Comparison of ENCODE assay signal across 19 cellular contexts in genomic region chr1:112982328-112982727, GRCh38. TPM values are rescaled to one million over a fixed set of nuclear protein-coding genes. Genes with fewer than 3 reads are reported as not detected.
DNase-seq lines count a peak whose midpoint lies in the region; ATAC-seq, FAIRE-seq and TF ChIP-seq lines count a peak whose summit lies in the region.
"Had no signal": no experiment of that assay in that cellular context is flagged by ENCODE, and none has a peak within 500 bp of the region (broad histone marks: within the 10 kb centered on the region; RNA-seq: fewer than 3 reads in every experiment).

No MANE protein-coding gene starts in this region.

- H3K4me3 Mint-ChIP-seq in CD14-positive monocyte = no peak overlapping the region
- H3K4me3 Mint-ChIP-seq in activated CD4-positive, alpha-beta memory T cell treated with anti-CD3 and anti-CD28 coated beads, Interleukin-2, amount 10 ng/mL, durations not matched to agents 7 days and 5 days = no peak overlapping the region
- H3K4me3 Mint-ChIP-seq: CD4-positive, CD25-positive, alpha-beta regulatory T cell had no signal

- peak overlapping the region in 4 of 7 donors; percentile 18 to 94 (median 64) for H3K27ac Mint-ChIP-seq in CD14-positive monocyte
- H3K27ac Mint-ChIP-seq in activated CD4-positive, alpha-beta memory T cell treated with anti-CD3 and anti-CD28 coated beads, Interleukin-2, amount 10 ng/mL, durations not matched to agents 7 days and 5 days = no peak overlapping the region

- no peak for TF ChIP-seq RAD21 in K562 (CRISPR knock-in tag; conservative IDR thresholded peaks at IDR 0.05 in 1 of 2, IDR thresholded peaks at IDR 0.05 in 1 of 2)

- peaks cover 0 to 2% (median 0%) of the 10 kb centered on the region in 7 donors for H3K9me3 Mint-ChIP-seq in CD14-positive monocyte
- no peaks in the 10 kb centered on the region for H3K9me3 Mint-ChIP-seq in activated CD4-positive, alpha-beta memory T cell treated with anti-CD3 and anti-CD28 coated beads, Interleukin-2, amount 10 ng/mL, durations not matched to agents 7 days and 5 days
- H3K9me3 Mint-ChIP-seq: CD4-positive, CD25-positive, alpha-beta regulatory T cell had no signal

- TF ChIP-seq EP300 in K562 (IDR thresholded peaks at IDR 0.05; ENCODE audit: low read length) = no peak

- TF ChIP-seq CTCF in CD14-positive monocyte (IDR thresholded peaks at IDR 0.05) (no peak), K562 (IDR thresholded peaks at IDR 0.05 in 2 of 3, conservative IDR thresholded peaks at IDR 0.05 in 1 of 3; ENCODE audit: insufficient read depth in 2 of 3, low read depth in 1 of 3, low read length in 3 of 3) (no peak), gastrocnemius medialis (IDR thresholded peaks at IDR 0.05 in 4 of 5, conservative IDR thresholded peaks at IDR 0.05 in 1 of 5) (no peak)

- CTCF ChIA-PET in K562 (lab: Yijun Ruan, JAX; ENCODE audit: low intra/inter-chr PET ratio) = no interaction called here
- CTCF ChIA-PET in activated CD4-positive, alpha-beta memory T cell treated with anti-CD3 and anti-CD28 coated beads, Interleukin-2, amount 10 ng/mL, durations not matched to agents 7 days and 5 days (lab: Charles Lee) = no interaction called here

- H3K27ac ChIP-seq in BLaER1 = peak overlapping the region; percentile 39; the same call in 1 of the 2 replicates
- no peak overlapping the region for H3K27ac ChIP-seq in K562 (ENCODE audit: extremely low read depth, low read depth, low read length)
- peak overlapping the region; percentile 91 to 94 (median 94) for H3K27ac ChIP-seq in gastrocnemius medialis
- H3K27ac ChIP-seq: KMS-11, SJSA1 had no signal

- no peaks in the 10 kb centered on the region for H3K9me1 ChIP-seq in K562 (ENCODE audit: control insufficient read depth, insufficient read depth, low read length)

- peak overlapping the region; percentile 17; the same call in 1 of the 2 replicates for H3K9ac ChIP-seq in BLaER1
- no peak overlapping the region for H3K9ac ChIP-seq in K562 (ENCODE audit: insufficient read depth in 1 of 2, low read depth in 2 of 2, low read length in 2 of 2)
- H3K9ac ChIP-seq: KMS-11 had no signal

- H3K4me1 ChIP-seq in BLaER1 = peaks cover 36% of the 10 kb centered on the region
- H3K4me1 ChIP-seq in K562 (replicated peaks in 1 of 2; ENCODE audit: control insufficient read depth in 2 of 2, insufficient read depth in 2 of 2, low read length in 2 of 2) = no peaks in the 10 kb centered on the region
- H3K4me1 ChIP-seq in gastrocnemius medialis = peaks cover 34 to 35% of the 10 kb centered on the region in 2 donors
- H3K4me1 ChIP-seq: SJSA1 had no signal

- H3K27me3 Mint-ChIP-seq in CD14-positive monocyte (ENCODE audit: low read depth in 3 of 3) = peaks cover 0 to 2% (median 0%) of the 10 kb centered on the region in 3 donors
- no peaks in the 10 kb centered on the region for H3K27me3 Mint-ChIP-seq in activated CD4-positive, alpha-beta memory T cell treated with anti-CD3 and anti-CD28 coated beads, Interleukin-2, amount 10 ng/mL, durations not matched to agents 7 days and 5 days
- H3K27me3 Mint-ChIP-seq: CD4-positive, CD25-positive, alpha-beta regulatory T cell had no signal

- no peak for FAIRE-seq in K562 (lab: Jason Lieb, UNC)
- FAIRE-seq: GM19239, H54 had no signal

- peaks cover 45% of the 10 kb centered on the region for H3K4me1 Mint-ChIP-seq in CD14-positive monocyte
- H3K4me1 Mint-ChIP-seq in activated CD4-positive, alpha-beta memory T cell treated with anti-CD3 and anti-CD28 coated beads, Interleukin-2, amount 10 ng/mL, durations not matched to agents 7 days and 5 days = no peaks in the 10 kb centered on the region

- no peak overlapping the region for H2AFZ ChIP-seq in K562 (ENCODE audit: low read depth, low read length)

- POLR2A ChIA-PET in K562 (lab: Yijun Ruan, JAX) = interaction anchor here (0.6 to 1.2 kb wide), 2 partner anchors 8 to 1166 kb away, joined by 4 to 5 read pairs; no protein-coding TSS in a partner anchor
- POLR2A ChIA-PET in activated CD4-positive, alpha-beta memory T cell treated with anti-CD3 and anti-CD28 coated beads, Interleukin-2, amount 10 ng/mL, durations not matched to agents 7 days and 5 days (lab: Charles Lee) = no interaction called here

- peaks cover 2% of the 10 kb centered on the region in 2 donors for H3K36me3 Mint-ChIP-seq in CD14-positive monocyte
- H3K36me3 Mint-ChIP-seq in activated CD4-positive, alpha-beta memory T cell treated with anti-CD3 and anti-CD28 coated beads, Interleukin-2, amount 10 ng/mL, durations not matched to agents 7 days and 5 days (ENCODE audit: low read depth) = peaks cover 2% of the 10 kb centered on the region

- intact Hi-C loops in CD14-positive monocyte (cut with micrococcal nuclease) = no loop called here
- intact Hi-C loops in K562 (cut with micrococcal nuclease) = no loop called here
- intact Hi-C loops in gastrocnemius medialis (cut with DNase I; ENCODE audit: low total_unique reads) = no loop called here

- no peak for DNase-seq in CD14-positive monocyte (ENCODE audit: low spot score)
- no peak for DNase-seq in K562 (ENCODE audit: extremely low read depth in 1 of 4, low spot score in 3 of 4)
- DNase-seq in gastrocnemius medialis = no peak
- no peak for DNase-seq in activated CD4-positive, alpha-beta memory T cell treated with anti-CD3 and anti-CD28 coated beads, Interleukin-2, amount 10 ng/mL, durations not matched to agents 7 days and 5 days
- DNase-seq: AML-193; CD4-positive, CD25-positive, alpha-beta regulatory T cell; GDM1; NCI-H1417; NCI-H187; NCI-H2107; NCI-H226; NCI-H524 had no signal

- no peaks in the 10 kb centered on the region for H3K9me3 ChIP-seq in BLaER1
- H3K9me3 ChIP-seq in K562 (replicated peaks; ENCODE audit: control insufficient read depth, insufficient read depth, low read depth, low read length) = no peaks in the 10 kb centered on the region
- no peaks in the 10 kb centered on the region for H3K9me3 ChIP-seq in gastrocnemius medialis
- H3K9me3 ChIP-seq: SJSA1 had no signal

- no peaks in the 10 kb centered on the region for H3K79me2 ChIP-seq in K562 (ENCODE audit: control insufficient read depth, insufficient read depth, low read length)

- no peak for TF ChIP-seq POLR2A in K562 (conservative IDR thresholded peaks at IDR 0.05)
- no peak for TF ChIP-seq POLR2A in gastrocnemius medialis (IDR thresholded peaks at IDR 0.05)

- H3K4me2 ChIP-seq in BLaER1 (peak overlapping the region; percentile 68), K562 (ENCODE audit: insufficient read depth, low read length) (no peak overlapping the region)
- H3K4me2 ChIP-seq: KMS-11 had no signal

- no peaks in the 10 kb centered on the region for H3K27me3 ChIP-seq in BLaER1
- no peaks in the 10 kb centered on the region for H3K27me3 ChIP-seq in K562 (ENCODE audit: control insufficient read depth in 2 of 2, insufficient read depth in 2 of 2, low read length in 2 of 2)
- H3K27me3 ChIP-seq in gastrocnemius medialis = no peaks in the 10 kb centered on the region
- H3K27me3 ChIP-seq: SJSA1 had no signal

- ATAC-seq in K562 (no peak), gastrocnemius medialis (no peak), GM18858 (IDR thresholded peaks at IDR 0.05; ENCODE audit: unreplicated experiment) (no peak), GM21619 (IDR thresholded peaks at IDR 0.05; ENCODE audit: unreplicated experiment) (no peak)

- in situ Hi-C loops in K562 (cut with MboI) = no loop called here
- in situ Hi-C loops in gastrocnemius medialis (cut with MboI; ENCODE audit: low sequenced_read_pairs in 4 of 4) = no loop called here

- no peaks in the 10 kb centered on the region for H4K20me1 ChIP-seq in BLaER1
- H4K20me1 ChIP-seq in K562 (replicated peaks; ENCODE audit: control insufficient read depth, insufficient read depth, low read length) = no peaks in the 10 kb centered on the region

- no peak overlapping the region for H3K4me3 ChIP-seq in BLaER1
- no peak overlapping the region for H3K4me3 ChIP-seq in K562
- no peak overlapping the region for H3K4me3 ChIP-seq in gastrocnemius medialis
- H3K4me3 ChIP-seq: SJSA1 had no signal

- H3K36me3 ChIP-seq in BLaER1 (peaks cover 24% of the 10 kb centered on the region), K562 (ENCODE audit: control insufficient read depth, insufficient read depth, low read length) (no peaks in the 10 kb centered on the region), gastrocnemius medialis (no peaks in the 10 kb centered on the region)

- BruUV-seq in K562 (replicated peaks; lab: Mats Ljungman, UMichigan) = no TSS peak

- 67% methylated on average over 2 of the region's 2 CpGs for WGBS in K562 (ENCODE audit: insufficient coverage, low coverage, missing lambda C conversion rate)

TF ChIP-seq in K562, 482 proteins besides CTCF, POLR2A, EP300 and RAD21 (continues in another document):
- TF ChIP-seq MAFK (IDR thresholded peaks at IDR 0.05; ENCODE audit: low read length) (peak; percentile 87), MAFF (IDR thresholded peaks at IDR 0.05; ENCODE audit: low read length) (peak; percentile 90), PHB2 (IDR thresholded peaks at IDR 0.05; ENCODE audit: low read depth) (no peak), MAFG (tag; conservative IDR thresholded peaks at IDR 0.05) (peak; percentile 80)

RNA-seq across cellular contexts. Expression of gene SLC16A1, which starts 26.3 kb away (rescaled TPM):
- 10 to 100 TPM; 10.3 to 13.1 TPM for polyA plus RNA-seq in CD14-positive monocyte
- 283 and 319 TPM in 2 replicates for total RNA-seq in K562 (2011; cell fraction: chromatin; rRNA removed; ENCODE audit: low replicate concordance)
- 209 and 233 TPM in 2 replicates for total RNA-seq in K562 (2011; cell fraction: nucleolus; rRNA removed)
- 244 and 265 TPM in 2 replicates for total RNA-seq in K562 (2011; cell fraction: nucleoplasm; rRNA removed)
- 104 and 148 TPM in 2 replicates for total RNA-seq in K562 (2014; rRNA removed)
- total RNA-seq in K562 (2014; rRNA removed; fragmentation: Illumina TruSeq; extraction: Trizol) = 168 and 185 TPM in 2 replicates
- 111 and 117 TPM in 2 replicates for total RNA-seq in K562 (2015; rRNA removed; fragmentation: Illumina TruSeq; extraction: Trizol)
- 151 and 169 TPM in 2 replicates for total RNA-seq in K562 (2021)
- 229 and 244 TPM in 2 replicates for polyA plus RNA-seq in K562 (2011; rRNA removed)
- polyA plus RNA-seq in K562 (2011; cell fraction: cytosol; rRNA removed) = 256 and 343 TPM in 2 replicates
- 106 and 150 TPM in 2 replicates for polyA plus RNA-seq in K562 (2011; cell fraction: nucleus; rRNA removed)
- 100 and 134 TPM in 2 replicates for polyA plus RNA-seq in K562 (2012)
- 109 and 137 TPM in 2 replicates for polyA plus RNA-seq in K562 (2014; fragmentation: Illumina TruSeq; extraction: Trizol)
- 10 to 100 TPM; 79.0 to 82.5 TPM for polyA plus RNA-seq in K562 (2014; fragmentation: Nextera tagmentation; extraction: Ambion mirVana)
- polyA plus RNA-seq in K562 (2014; rRNA removed) = 73.1 and 85.6 TPM in 2 replicates
- polyA minus RNA-seq in K562 (2011; rRNA and poly(A)+ RNA removed) = 488 and 502 TPM in 2 replicates
- 198 and 213 TPM in 2 replicates for polyA minus RNA-seq in K562 (2011; cell fraction: cytosol; rRNA and poly(A)+ RNA removed)
- 56.5 and 94.0 TPM in 2 replicates for polyA minus RNA-seq in K562 (2011; cell fraction: nucleus; rRNA and poly(A)+ RNA removed)
- total RNA-seq in gastrocnemius medialis = 10 to 100 TPM; 26.5 to 41.6 (median 36.2) TPM
- total RNA-seq in activated CD4-positive, alpha-beta memory T cell treated with anti-CD3 and anti-CD28 coated beads, Interleukin-2, amount 10 ng/mL, durations not matched to agents 7 days and 5 days = 10 to 100 TPM; 59.0 to 61.4 TPM
